ENCODE assay signal across 26 cellular contexts in genomic region chr2:173754837-173755236, GRCh38.
"Had no signal": no experiment of that assay in that cellular context is flagged by ENCODE, and none has a peak within 500 bp of the region (broad histone marks: within the 10 kb centered on the region; RNA-seq: fewer than 3 reads in every experiment).

No MANE protein-coding gene starts in this region.

- H3K27ac Mint-ChIP-seq: dendritic cell treated with granulocyte-macrophage colony-stimulating factor and Interleukin-4, amounts not matched to agents 40 ng/mL and 50 ng/mL, for 4 days; endodermal cell; immature natural killer cell; naive thymus-derived CD4-positive, alpha-beta T cell; nephron; stimulated activated memory B cell treated with anti-CD40 and anti-IgM and Interleukin-4, amounts not matched to agents 10 μg/mL and 1 μg/mL and 100 μg/mL, for 72 hours; stimulated activated naive CD8-positive, alpha-beta T cell treated with anti-CD3 and anti-CD28 coated beads, Interleukin-15, Interleukin-2, amounts not matched to agents 100 ng/mL and 50 ng/mL, for 24 hours had no signal

- H3K27ac ChIP-seq: colonic mucosa, epithelial cell of prostate, gastrocnemius medialis, neutrophil, pancreas, suprapubic skin, vagina had no signal

- H3K9me3 ChIP-seq: colonic mucosa, gastrocnemius medialis, neutrophil, pancreas, suprapubic skin, vagina had no signal

- H3K27me3 ChIP-seq: colonic mucosa, gastrocnemius medialis, pancreas, suprapubic skin, vagina had no signal

- H3K9me3 Mint-ChIP-seq: central memory CD8-positive, alpha-beta T cell; dendritic cell treated with granulocyte-macrophage colony-stimulating factor and Interleukin-4, amounts not matched to agents 40 ng/mL and 50 ng/mL, for 4 days; endodermal cell; immature natural killer cell; mesothelial cell of epicardium; naive thymus-derived CD4-positive, alpha-beta T cell; nephron; stimulated activated memory B cell treated with anti-CD40 and anti-IgM and Interleukin-4, amounts not matched to agents 10 μg/mL and 1 μg/mL and 100 μg/mL, for 72 hours; stimulated activated naive CD8-positive, alpha-beta T cell treated with anti-CD3 and anti-CD28 coated beads, Interleukin-15, Interleukin-2, amounts not matched to agents 100 ng/mL and 50 ng/mL, for 24 hours had no signal

- H3K36me3 Mint-ChIP-seq: immature natural killer cell; mesothelial cell of epicardium; naive thymus-derived CD4-positive, alpha-beta T cell; stimulated activated memory B cell treated with anti-CD40 and anti-IgM and Interleukin-4, amounts not matched to agents 10 μg/mL and 1 μg/mL and 100 μg/mL, for 72 hours had no signal

- H3K4me1 Mint-ChIP-seq: central memory CD8-positive, alpha-beta T cell; immature natural killer cell; naive thymus-derived CD4-positive, alpha-beta T cell; stimulated activated memory B cell treated with anti-CD40 and anti-IgM and Interleukin-4, amounts not matched to agents 10 μg/mL and 1 μg/mL and 100 μg/mL, for 72 hours had no signal

- H3K36me3 ChIP-seq: colonic mucosa, gastrocnemius medialis, neutrophil, pancreas, suprapubic skin, vagina had no signal

- H3K4me3 ChIP-seq: colonic mucosa, gastrocnemius medialis, pancreas, suprapubic skin, vagina had no signal

- H3K4me3 Mint-ChIP-seq: central memory CD8-positive, alpha-beta T cell; dendritic cell treated with granulocyte-macrophage colony-stimulating factor and Interleukin-4, amounts not matched to agents 40 ng/mL and 50 ng/mL, for 4 days; endodermal cell; immature natural killer cell; mesothelial cell of epicardium; naive thymus-derived CD4-positive, alpha-beta T cell; nephron; stimulated activated memory B cell treated with anti-CD40 and anti-IgM and Interleukin-4, amounts not matched to agents 10 μg/mL and 1 μg/mL and 100 μg/mL, for 72 hours; stimulated activated naive CD8-positive, alpha-beta T cell treated with anti-CD3 and anti-CD28 coated beads, Interleukin-15, Interleukin-2, amounts not matched to agents 100 ng/mL and 50 ng/mL, for 24 hours had no signal

- DNase-seq: colonic mucosa; effector CD8-positive, alpha-beta T cell; endodermal cell; foreskin fibroblast; gastrocnemius medialis; hypothalamus; immature natural killer cell; kidney glomerular epithelial cell; mesenchymal stem cell; naive thymus-derived CD4-positive, alpha-beta T cell; pancreas; retina; stimulated activated CD4-positive, alpha-beta T cell treated with anti-CD3 and anti-CD28 coated beads, Interleukin-2, amount 100 ng/mL, for 24 hours; stimulated activated CD4-positive, alpha-beta T cell treated with anti-CD3 and anti-CD28 coated beads, Interleukin-4, amount 100 ng/mL, for 4 hours had no signal

- ATAC-seq: esophagus mucosa; gastrocnemius medialis; naive thymus-derived CD4-positive, alpha-beta T cell; pancreas; sciatic nerve; stimulated activated memory B cell treated with anti-CD40 and anti-IgM and Interleukin-4, amounts not matched to agents 10 μg/mL and 1 μg/mL and 100 μg/mL, for 72 hours had no signal

- H3K4me1 ChIP-seq: colonic mucosa, gastrocnemius medialis, pancreas, suprapubic skin had no signal
